Comparison of ENCODE assay signal across 11 cellular contexts in the genomic region with DNA sequence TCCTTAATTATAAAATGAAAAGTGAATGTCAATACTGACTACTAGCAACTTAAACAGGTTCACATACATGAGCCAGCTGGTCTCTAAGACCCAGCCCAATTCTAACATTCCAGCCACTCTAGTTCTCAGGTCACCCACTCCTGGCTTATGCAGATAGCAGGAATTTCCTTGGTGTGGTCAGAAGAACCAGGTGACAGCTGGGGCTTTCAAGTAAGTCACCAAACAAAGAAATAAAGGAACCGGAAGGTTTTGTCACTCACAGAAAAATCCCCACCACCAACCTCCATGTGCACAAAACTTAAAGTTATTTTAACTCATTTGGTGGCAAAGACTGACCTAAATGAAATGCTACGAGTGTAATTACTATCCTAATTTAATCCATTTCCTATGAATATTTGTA.
DNase-seq lines count a peak whose midpoint lies in the region; ATAC-seq and TF ChIP-seq lines count a peak whose summit lies in the region.
"Had no signal": no experiment of that assay in that cellular context is flagged by ENCODE, and none has a peak within 500 bp of the region (broad histone marks: within the 10 kb centered on the region; RNA-seq: fewer than 3 reads in every experiment).

No MANE protein-coding gene starts in this region.

- TF ChIP-seq CTCF in GM13977 (IDR thresholded peaks at IDR 0.05; ENCODE audit: extremely low read depth, insufficient read depth, missing control alignments) = no peak
- TF ChIP-seq CTCF in OCI-LY7 (conservative IDR thresholded peaks at IDR 0.05; ENCODE audit: low read length) = no peak

- H4K20me1 ChIP-seq in OCI-LY7 (ENCODE audit: insufficient read depth, low read length) = no peaks in the 10 kb centered on the region

- ATAC-seq in GM19397 (IDR thresholded peaks at IDR 0.05; ENCODE audit: unreplicated experiment) (peak; percentile 74), HG02973 (IDR thresholded peaks at IDR 0.05; ENCODE audit: unreplicated experiment) (peak; percentile 84)
- ATAC-seq: heart right ventricle had no signal

- intact Hi-C loops in OCI-LY7 (cut with micrococcal nuclease; ENCODE audit: unreplicated experiment) = no loop called here

- H3K4me1 ChIP-seq in OCI-LY7 (ENCODE audit: insufficient read depth, low read length, poor library complexity, severe bottlenecking) = peaks cover 9% of the 10 kb centered on the region
- H3K4me1 ChIP-seq in effector memory CD4-positive, alpha-beta T cell (ENCODE audit: control insufficient read depth, insufficient read depth, low read length, poor library complexity, severe bottlenecking) = no peaks in the 10 kb centered on the region
- H3K4me1 ChIP-seq: heart right ventricle had no signal

- in situ Hi-C loops in GM13977 (cut with MboI; ENCODE audit: low pct_unique_long_range_greater_than_20kb, low sequenced_read_pairs, unreplicated experiment) (no loop called here), ACHN (cut with HindIII; ENCODE audit: low pct_ligation_motif_present, low pct_unique_long_range_greater_than_20kb, low sequenced_read_pairs) (no loop called here)

- POLR2A ChIA-PET in OCI-LY7 (lab: Charles Lee) = no interaction called here

- 0 out of 2 replicates have a peak overlapping the region, but pooled peaks have one; percentile 14 for H3K4me2 ChIP-seq in OCI-LY7 (ENCODE audit: low read length)

- no peak overlapping the region for H3K27ac ChIP-seq in OCI-LY7 (ENCODE audit: low read depth, low read length, poor library complexity, severe bottlenecking)
- H3K27ac ChIP-seq in effector memory CD4-positive, alpha-beta T cell (ENCODE audit: insufficient read depth, low read length, poor library complexity, severe bottlenecking) = no peak overlapping the region
- H3K27ac ChIP-seq: coronary artery, heart right ventricle had no signal

- BruUV-seq in OCI-LY7 (replicated peaks; lab: Mats Ljungman, UMichigan) = no TSS peak

- H3K27me3 ChIP-seq in effector memory CD4-positive, alpha-beta T cell (replicated peaks; ENCODE audit: control insufficient read depth, insufficient read depth, low read length, poor library complexity, severe bottlenecking) = no peaks in the 10 kb centered on the region
- H3K27me3 ChIP-seq: heart right ventricle had no signal

- H3K4me3 ChIP-seq in OCI-LY7 (ENCODE audit: low read depth, low read length, poor library complexity, severe bottlenecking) = no peak overlapping the region
- no peak overlapping the region for H3K4me3 ChIP-seq in effector memory CD4-positive, alpha-beta T cell (ENCODE audit: insufficient read depth, low read depth, low read length, poor library complexity, severe bottlenecking)
- H3K4me3 ChIP-seq: coronary artery, heart right ventricle had no signal

- DNase-seq in GM13977 (ENCODE audit: low spot score) (peak; percentile 29), OCI-LY7 (ENCODE audit: low spot score) (peak; percentile 53), NCI-H146 (lab: John Stamatoyannopoulos, UW) (no peak), GDM1 (lab: John Stamatoyannopoulos, UW) (no peak), ACHN (no peak)
- DNase-seq in effector memory CD4-positive, alpha-beta T cell = no peak
- DNase-seq: CD4-positive, alpha-beta memory T cell; heart right ventricle had no signal

- no peaks in the 10 kb centered on the region for H3K36me3 ChIP-seq in OCI-LY7 (ENCODE audit: insufficient read depth, low read length)
- H3K36me3 ChIP-seq in effector memory CD4-positive, alpha-beta T cell (ENCODE audit: control insufficient read depth, insufficient read depth, low read length) = no peaks in the 10 kb centered on the region
- H3K36me3 ChIP-seq: heart right ventricle had no signal

- H3K9me3 ChIP-seq in OCI-LY7 (ENCODE audit: low read length) = no peaks in the 10 kb centered on the region
- no peaks in the 10 kb centered on the region for H3K9me3 ChIP-seq in effector memory CD4-positive, alpha-beta T cell (ENCODE audit: control insufficient read depth, low read length)
- H3K9me3 ChIP-seq: heart right ventricle had no signal

- CTCF ChIA-PET in OCI-LY7 (lab: Charles Lee; ENCODE audit: unreplicated experiment) = no interaction called here

- H2AFZ ChIP-seq in OCI-LY7 (ENCODE audit: low read length) = peak overlapping the region; percentile 41; the same call in 1 of the 2 replicates

- no peaks in the 10 kb centered on the region for H3K9me2 ChIP-seq in OCI-LY7 (ENCODE audit: insufficient read depth, low read length)

- no peaks in the 10 kb centered on the region for H3K79me2 ChIP-seq in OCI-LY7 (ENCODE audit: insufficient read depth, low read depth, low read length)

Comparison
In these comparisons a context has a peak if more than half of its experiments do, and no peak if none do; other contexts are left out.
1. DNase-seq: peak in GM13977 (single experiment) and OCI-LY7 (single experiment); none in NCI-H146 (single experiment), GDM1 (single experiment), ACHN (single experiment) and effector memory CD4-positive, alpha-beta T cell (0 of 3).